ENCODE assay signal across 16 cellular contexts in genomic region chr20:47126709-47127108, GRCh38.
A peak's percentile ranks its signal among the peaks of the same experiment; 100 is the strongest.
DNase-seq lines count a peak whose midpoint lies in the region; ATAC-seq and TF ChIP-seq lines count a peak whose summit lies in the region.
"Had no signal": no experiment of that assay in that cellular context is flagged by ENCODE, and none has a peak within 500 bp of the region (broad histone marks: within the 10 kb centered on the region; RNA-seq: fewer than 3 reads in every experiment).

No MANE protein-coding gene starts in this region.

- TF ChIP-seq RAD21 in SK-N-SH (IDR thresholded peaks at IDR 0.05; ENCODE audit: low read length): no peak

- H3F3A ChIP-seq in SK-N-SH (replicated peaks; ENCODE audit: insufficient read depth): peaks cover 38% of the 10 kb centered on the region

- peak overlapping the region in 1 of 2 experiments; percentile 83; a peak in 2 of 4 replicates for H3K27ac ChIP-seq in SK-N-SH (ENCODE audit: low read depth in 2 of 2, low read length in 1 of 2)
- H3K27ac ChIP-seq in esophagus squamous epithelium: peak overlapping the region in 3 of 4 donors; percentile 76 to 92 (median 92)
- H3K27ac ChIP-seq in osteoblast (ENCODE audit: low read depth, low read length): peak overlapping the region; percentile 72
- no peak overlapping the region for H3K27ac ChIP-seq in caudate nucleus (ENCODE audit: low read depth, low read length)
- H3K27ac ChIP-seq: C4-2B, cardiac muscle cell had no signal

- H2AFZ ChIP-seq in SK-N-SH (ENCODE audit: low read depth) (peak overlapping the region; percentile 60; the same call in 1 of the 2 replicates), osteoblast (ENCODE audit: low read length) (peak overlapping the region; percentile 31)

- ATAC-seq in GM19467 (IDR thresholded peaks at IDR 0.05; ENCODE audit: unreplicated experiment): no peak
- ATAC-seq: activated T-helper 17 cell treated with anti-CD3 and anti-CD28 coated beads, Interleukin-2, amount 50 U/mL, for 72 hours; stimulated activated naive CD8-positive, alpha-beta T cell treated with anti-CD3 and anti-CD28 coated beads, Interleukin-15, amount 100 ng/mL, for 72 hours; T-helper 17 cell had no signal

- no peaks in the 10 kb centered on the region for H3K79me2 ChIP-seq in SK-N-SH (ENCODE audit: insufficient read depth)
- no peaks in the 10 kb centered on the region for H3K79me2 ChIP-seq in osteoblast (ENCODE audit: insufficient read depth, low read length)

- H4K20me1 ChIP-seq in SK-N-SH (ENCODE audit: insufficient read depth): no peaks in the 10 kb centered on the region
- no peaks in the 10 kb centered on the region for H4K20me1 ChIP-seq in osteoblast (ENCODE audit: insufficient read depth, low read length)

- H3K9me2 ChIP-seq in SK-N-SH: no peaks in the 10 kb centered on the region

- H3K9me3 ChIP-seq in SK-N-SH (no peaks in the 10 kb centered on the region), esophagus squamous epithelium (no peaks in the 10 kb centered on the region), osteoblast (ENCODE audit: low read depth, low read length) (no peaks in the 10 kb centered on the region)

- H3K4me2 ChIP-seq in SK-N-SH: peak overlapping the region; percentile 51; the same call in 1 of the 2 replicates
- peak overlapping the region; percentile 64 for H3K4me2 ChIP-seq in osteoblast (ENCODE audit: insufficient read depth, low read length)

- POLR2A ChIA-PET in SK-N-SH (lab: Yijun Ruan, JAX): no interaction called here

- no peaks in the 10 kb centered on the region for H3K27me3 ChIP-seq in SK-N-SH (ENCODE audit: insufficient read depth)
- no peaks in the 10 kb centered on the region for H3K27me3 ChIP-seq in esophagus squamous epithelium
- H3K27me3 ChIP-seq in osteoblast (ENCODE audit: insufficient read depth, low read length): no peaks in the 10 kb centered on the region
- H3K27me3 ChIP-seq: cardiac muscle cell had no signal

- CTCF ChIA-PET in SK-N-SH (lab: Yijun Ruan, JAX): interaction anchor here (1.3 kb wide), 1 partner anchor 257 kb away, joined by 3 read pairs; no protein-coding TSS in a partner anchor

- no peak overlapping the region for H3K4me3 ChIP-seq in SK-N-SH (ENCODE audit: low read depth in 2 of 2, low read length in 1 of 2)
- no peak overlapping the region for H3K4me3 ChIP-seq in esophagus squamous epithelium
- H3K4me3 ChIP-seq in osteoblast (ENCODE audit: insufficient read depth, low read length): no peak overlapping the region
- H3K4me3 ChIP-seq: cardiac muscle cell had no signal

- TF ChIP-seq EP300 in SK-N-SH (IDR thresholded peaks at IDR 0.05; ENCODE audit: borderline replicate concordance in 1 of 2, low read depth in 1 of 2, low read length in 1 of 2): peak in 1 of 2 experiments; percentile 48; a peak in 1 of 4 replicates

- no peak overlapping the region for H3K9ac ChIP-seq in SK-N-SH

- H3K4me1 ChIP-seq in SK-N-SH (ENCODE audit: control insufficient read depth in 1 of 2, insufficient read depth in 2 of 2, low read depth in 1 of 2, low read length in 1 of 2) (peaks cover 17 to 33% of the 10 kb centered on the region in 2 experiments), esophagus squamous epithelium (peaks cover 34 to 49% (median 34%) of the 10 kb centered on the region in 3 donors), osteoblast (ENCODE audit: insufficient read depth, low read length) (peaks cover 35% of the 10 kb centered on the region)

- intact Hi-C loops in esophagus squamous epithelium (cut with DNase I): no loop called here

- DNase-seq in EH (ENCODE audit: low read depth) (peak; percentile 90), SK-N-SH (no peak), esophagus squamous epithelium (lab: John Stamatoyannopoulos, UW) (no peak), osteoblast (ENCODE audit: insufficient read length, low spot score, missing footprints) (peak; percentile 85), putamen (ENCODE audit: low spot score) (no peak), caudate nucleus (lab: John Stamatoyannopoulos, UW) (no peak)
- no peak for DNase-seq in stimulated activated CD4-positive, alpha-beta T cell treated with anti-CD3 and anti-CD28 coated beads, Interleukin-4, amount 100 ng/mL, for 1 hour
- DNase-seq: activated CD4-positive, alpha-beta T cell treated with anti-CD3 and anti-CD28 coated beads, Interleukin-2, amount 50 U/mL, for 1 hour; immature natural killer cell; NCI-H446; stimulated activated naive CD8-positive, alpha-beta T cell treated with anti-CD3 and anti-CD28 coated beads, Interleukin-15, amount 100 ng/mL, for 72 hours; T-helper 17 cell had no signal

- TF ChIP-seq CTCF in SK-N-SH (IDR thresholded peaks at IDR 0.05): no peak
- TF ChIP-seq CTCF in esophagus squamous epithelium (IDR thresholded peaks at IDR 0.05): no peak
- no peak for TF ChIP-seq CTCF in osteoblast (IDR thresholded peaks at IDR 0.05; ENCODE audit: extremely low read depth, low read depth, low read length)

- H3K36me3 ChIP-seq in SK-N-SH (replicated peaks in 1 of 2; ENCODE audit: control insufficient read depth in 1 of 2, insufficient read depth in 2 of 2, low read length in 1 of 2) (no peaks in the 10 kb centered on the region), esophagus squamous epithelium (no peaks in the 10 kb centered on the region), osteoblast (ENCODE audit: insufficient read depth, low read length) (no peaks in the 10 kb centered on the region)
- H3K36me3 ChIP-seq: cardiac muscle cell had no signal

- WGBS in SK-N-SH (ENCODE audit: low lambda C conversion rate): 10% methylated on average over 5 of the region's 5 CpGs
- 50 to 51% methylated on average over 5 of the region's 5 CpGs for WGBS in esophagus squamous epithelium, 2 donors

- TF ChIP-seq POLR2A in esophagus squamous epithelium (IDR thresholded peaks at IDR 0.05): no peak

TF ChIP-seq in SK-N-SH, 30 proteins besides CTCF, POLR2A, EP300 and RAD21 (continues in another document):
- peak; percentile 70 for TF ChIP-seq NFIC (IDR thresholded peaks at IDR 0.05; ENCODE audit: borderline replicate concordance)
- TF ChIP-seq RFX5 (IDR thresholded peaks at IDR 0.05; ENCODE audit: low read length): no peak
- TF ChIP-seq, protein P1, sequence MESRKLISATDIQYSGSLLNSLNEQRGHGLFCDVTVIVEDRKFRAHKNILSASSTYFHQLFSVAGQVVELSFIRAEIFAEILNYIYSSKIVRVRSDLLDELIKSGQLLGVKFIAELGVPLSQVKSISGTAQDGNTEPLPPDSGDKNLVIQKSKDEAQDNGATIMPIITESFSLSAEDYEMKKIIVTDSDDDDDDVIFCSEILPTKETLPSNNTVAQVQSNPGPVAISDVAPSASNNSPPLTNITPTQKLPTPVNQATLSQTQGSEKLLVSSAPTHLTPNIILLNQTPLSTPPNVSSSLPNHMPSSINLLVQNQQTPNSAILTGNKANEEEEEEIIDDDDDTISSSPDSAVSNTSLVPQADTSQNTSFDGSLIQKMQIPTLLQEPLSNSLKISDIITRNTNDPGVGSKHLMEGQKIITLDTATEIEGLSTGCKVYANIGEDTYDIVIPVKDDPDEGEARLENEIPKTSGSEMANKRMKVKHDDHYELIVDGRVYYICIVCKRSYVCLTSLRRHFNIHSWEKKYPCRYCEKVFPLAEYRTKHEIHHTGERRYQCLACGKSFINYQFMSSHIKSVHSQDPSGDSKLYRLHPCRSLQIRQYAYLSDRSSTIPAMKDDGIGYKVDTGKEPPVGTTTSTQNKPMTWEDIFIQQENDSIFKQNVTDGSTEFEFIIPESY (IDR thresholded peaks at IDR 0.05; ENCODE audit: borderline replicate concordance, low read depth): no peak
- no peak for TF ChIP-seq GATA2 (CRISPR knock-in tag; IDR thresholded peaks at IDR 0.05)
- TF ChIP-seq SMC3 (IDR thresholded peaks at IDR 0.05; ENCODE audit: low read depth, low read length): no peak
- no peak for TF ChIP-seq MXI1 (IDR thresholded peaks at IDR 0.05; ENCODE audit: low read depth, low read length)
- no peak for TF ChIP-seq ELF1 (IDR thresholded peaks at IDR 0.05)
- TF ChIP-seq FOXM1 (IDR thresholded peaks at IDR 0.05; ENCODE audit: low read depth): no peak
- no peak; the same call in 1 of the 2 replicates for TF ChIP-seq RXRA (IDR thresholded peaks at IDR 0.05; ENCODE audit: borderline replicate concordance, low read depth)
- no peak for TF ChIP-seq TEAD4 (IDR thresholded peaks at IDR 0.05; ENCODE audit: borderline replicate concordance, insufficient read depth)
- no peak for TF ChIP-seq IRF3 (IDR thresholded peaks at IDR 0.05; ENCODE audit: low read depth, low read length)
- TF ChIP-seq EZH2phosphoT487 (IDR thresholded peaks at IDR 0.05; ENCODE audit: borderline replicate concordance, low read depth): no peak
- TF ChIP-seq, protein P2, sequence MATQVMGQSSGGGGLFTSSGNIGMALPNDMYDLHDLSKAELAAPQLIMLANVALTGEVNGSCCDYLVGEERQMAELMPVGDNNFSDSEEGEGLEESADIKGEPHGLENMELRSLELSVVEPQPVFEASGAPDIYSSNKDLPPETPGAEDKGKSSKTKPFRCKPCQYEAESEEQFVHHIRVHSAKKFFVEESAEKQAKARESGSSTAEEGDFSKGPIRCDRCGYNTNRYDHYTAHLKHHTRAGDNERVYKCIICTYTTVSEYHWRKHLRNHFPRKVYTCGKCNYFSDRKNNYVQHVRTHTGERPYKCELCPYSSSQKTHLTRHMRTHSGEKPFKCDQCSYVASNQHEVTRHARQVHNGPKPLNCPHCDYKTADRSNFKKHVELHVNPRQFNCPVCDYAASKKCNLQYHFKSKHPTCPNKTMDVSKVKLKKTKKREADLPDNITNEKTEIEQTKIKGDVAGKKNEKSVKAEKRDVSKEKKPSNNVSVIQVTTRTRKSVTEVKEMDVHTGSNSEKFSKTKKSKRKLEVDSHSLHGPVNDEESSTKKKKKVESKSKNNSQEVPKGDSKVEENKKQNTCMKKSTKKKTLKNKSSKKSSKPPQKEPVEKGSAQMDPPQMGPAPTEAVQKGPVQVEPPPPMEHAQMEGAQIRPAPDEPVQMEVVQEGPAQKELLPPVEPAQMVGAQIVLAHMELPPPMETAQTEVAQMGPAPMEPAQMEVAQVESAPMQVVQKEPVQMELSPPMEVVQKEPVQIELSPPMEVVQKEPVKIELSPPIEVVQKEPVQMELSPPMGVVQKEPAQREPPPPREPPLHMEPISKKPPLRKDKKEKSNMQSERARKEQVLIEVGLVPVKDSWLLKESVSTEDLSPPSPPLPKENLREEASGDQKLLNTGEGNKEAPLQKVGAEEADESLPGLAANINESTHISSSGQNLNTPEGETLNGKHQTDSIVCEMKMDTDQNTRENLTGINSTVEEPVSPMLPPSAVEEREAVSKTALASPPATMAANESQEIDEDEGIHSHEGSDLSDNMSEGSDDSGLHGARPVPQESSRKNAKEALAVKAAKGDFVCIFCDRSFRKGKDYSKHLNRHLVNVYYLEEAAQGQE (IDR thresholded peaks at IDR 0.05; ENCODE audit: low read depth, low read length): no peak

Comparison
In these comparisons a context has a peak if more than half of its experiments do, and no peak if none do; other contexts are left out.
1. DNase-seq: peak in EH (single experiment) and osteoblast (single experiment); none in SK-N-SH (single experiment), esophagus squamous epithelium (single experiment), stimulated activated CD4-positive, alpha-beta T cell treated with anti-CD3 and anti-CD28 coated beads, Interleukin-4, amount 100 ng/mL, for 1 hour (single experiment), putamen (single experiment) and caudate nucleus (0 of 61).